In the genomic region with DNA sequence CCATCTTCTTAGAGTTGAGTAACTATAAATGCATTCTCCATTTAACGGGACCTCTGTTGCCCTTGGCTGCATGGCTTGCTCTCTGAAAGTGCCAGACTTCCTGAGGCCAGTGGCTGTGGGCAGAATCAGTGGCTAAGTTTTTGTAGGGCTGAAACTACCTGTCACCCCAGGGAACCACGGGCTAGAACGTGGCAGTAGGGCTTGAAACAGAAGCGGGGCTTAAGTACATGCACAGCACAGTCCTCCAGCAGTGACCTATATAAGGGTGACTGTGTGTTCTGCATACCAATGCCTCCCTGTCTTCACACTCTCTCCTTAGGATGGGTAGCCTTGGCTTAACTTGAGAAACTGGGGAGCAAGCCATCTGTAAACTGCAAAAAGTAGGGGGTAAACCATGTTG, we compare ENCODE assay signal across 35 cellular contexts. TPM values are rescaled to one million over a fixed set of nuclear protein-coding genes. Genes with fewer than 3 reads are reported as not detected.
"Had no signal": no experiment of that assay in that cellular context is flagged by ENCODE, and none has a peak within 500 bp of the region (broad histone marks: within the 10 kb centered on the region; RNA-seq: fewer than 3 reads in every experiment).

No MANE protein-coding gene starts in this region.

- H3K27ac Mint-ChIP-seq: activated CD4-positive, alpha-beta memory T cell treated with anti-CD3 and anti-CD28 coated beads for 36 hours; activated CD4-positive, alpha-beta T cell treated with anti-CD3 and anti-CD28 coated beads, Interleukin-2, amount 10 ng/mL, durations not matched to agents 24 days and 14 days; activated naive CD4-positive, alpha-beta T cell treated with anti-CD3 and anti-CD28 coated beads for 36 hours; activated naive CD8-positive, alpha-beta T cell treated with anti-CD3 and anti-CD28 coated beads for 36 hours; activated T-helper 1 cell treated with anti-CD3 and anti-CD28 coated beads, Interleukin-12 subunit alpha, Interleukin-12 subunit beta, Interleukin-2, Interleukin-4 antibody, amounts not matched to agents 30 ng/mL and 10 ng/mL and 1 ng/mL, durations not matched to agents 14 hours and 24 hours and 36 hours; naive thymus-derived CD8-positive, alpha-beta T cell; T-helper 1 cell treated with Interleukin-12 subunit alpha and Interleukin-12 subunit beta and Interleukin-4 antibody, amounts not matched to agents 30 μg/mL and 1 μg/mL, for 36 hours had no signal

- H3K4me1 ChIP-seq: parathyroid adenoma, spleen, suprapubic skin had no signal

- H3K9me3 Mint-ChIP-seq: activated CD4-positive, alpha-beta memory T cell treated with anti-CD3 and anti-CD28 coated beads for 36 hours; activated CD4-positive, alpha-beta T cell treated with anti-CD3 and anti-CD28 coated beads, Interleukin-2, amount 10 ng/mL, durations not matched to agents 24 days and 14 days; activated naive CD4-positive, alpha-beta T cell treated with anti-CD3 and anti-CD28 coated beads for 36 hours; activated naive CD8-positive, alpha-beta T cell treated with anti-CD3 and anti-CD28 coated beads for 36 hours; activated T-helper 1 cell treated with anti-CD3 and anti-CD28 coated beads, Interleukin-12 subunit alpha, Interleukin-12 subunit beta, Interleukin-2, Interleukin-4 antibody, amounts not matched to agents 30 ng/mL and 10 ng/mL and 1 ng/mL, durations not matched to agents 14 hours and 24 hours and 36 hours; naive thymus-derived CD8-positive, alpha-beta T cell; neural crest cell; T-helper 1 cell treated with Interleukin-12 subunit alpha and Interleukin-12 subunit beta and Interleukin-4 antibody, amounts not matched to agents 30 μg/mL and 1 μg/mL, for 36 hours had no signal

- H3K27me3 Mint-ChIP-seq: activated CD4-positive, alpha-beta memory T cell treated with anti-CD3 and anti-CD28 coated beads for 36 hours; activated CD4-positive, alpha-beta T cell treated with anti-CD3 and anti-CD28 coated beads, Interleukin-2, amount 10 ng/mL, durations not matched to agents 24 days and 14 days; activated naive CD8-positive, alpha-beta T cell treated with anti-CD3 and anti-CD28 coated beads for 36 hours had no signal

- H3K79me2 ChIP-seq: parathyroid adenoma had no signal

- H3K4me1 Mint-ChIP-seq: activated CD4-positive, alpha-beta T cell treated with anti-CD3 and anti-CD28 coated beads, Interleukin-2, amount 10 ng/mL, durations not matched to agents 24 days and 14 days; activated naive CD8-positive, alpha-beta T cell treated with anti-CD3 and anti-CD28 coated beads for 36 hours; naive thymus-derived CD8-positive, alpha-beta T cell; neural crest cell had no signal

- FAIRE-seq: endothelial cell of umbilical vein, islet of Langerhans, TTC549 had no signal

- ATAC-seq: activated CD4-positive, CD25-positive, alpha-beta regulatory T cell treated with anti-CD3 and anti-CD28 coated beads, Interleukin-2, amount 50 U/mL, for 24 hours; body of pancreas; heart right ventricle; naive thymus-derived CD8-positive, alpha-beta T cell; right cardiac atrium had no signal

- H3K4me3 Mint-ChIP-seq: activated CD4-positive, alpha-beta memory T cell treated with anti-CD3 and anti-CD28 coated beads for 36 hours; activated CD4-positive, alpha-beta T cell treated with anti-CD3 and anti-CD28 coated beads, Interleukin-2, amount 10 ng/mL, durations not matched to agents 24 days and 14 days; activated naive CD4-positive, alpha-beta T cell treated with anti-CD3 and anti-CD28 coated beads for 36 hours; activated naive CD8-positive, alpha-beta T cell treated with anti-CD3 and anti-CD28 coated beads for 36 hours; activated T-helper 1 cell treated with anti-CD3 and anti-CD28 coated beads, Interleukin-12 subunit alpha, Interleukin-12 subunit beta, Interleukin-2, Interleukin-4 antibody, amounts not matched to agents 30 ng/mL and 10 ng/mL and 1 ng/mL, durations not matched to agents 14 hours and 24 hours and 36 hours; naive thymus-derived CD8-positive, alpha-beta T cell; neural crest cell; T-helper 1 cell treated with Interleukin-12 subunit alpha and Interleukin-12 subunit beta and Interleukin-4 antibody, amounts not matched to agents 30 μg/mL and 1 μg/mL, for 36 hours had no signal

- H3K27ac ChIP-seq: body of pancreas, parathyroid adenoma, spleen, suprapubic skin, tibial artery, VCaP had no signal

- H3K9me3 ChIP-seq: adrenal gland, body of pancreas, heart right ventricle, spleen, suprapubic skin, tibial artery had no signal

- H3K36me3 ChIP-seq: adrenal gland had no signal

- H2AFZ ChIP-seq: parathyroid adenoma had no signal

- H3K4me3 ChIP-seq: adrenal gland, body of pancreas, heart right ventricle, spleen, suprapubic skin, tibial artery had no signal

- DNase-seq: activated CD4-positive, alpha-beta memory T cell treated with anti-CD3 and anti-CD28 coated beads for 36 hours; activated CD4-positive, alpha-beta T cell treated with anti-CD3 and anti-CD28 coated beads, Interleukin-2, amount 10 ng/mL, durations not matched to agents 24 days and 14 days; activated CD8-positive, alpha-beta memory T cell treated with anti-CD3 and anti-CD28 coated beads, Interleukin-2, amount 50 U/mL, for 4 hours; activated effector memory CD4-positive, alpha-beta T cell treated with anti-CD3 and anti-CD28 coated beads, Interleukin-2, amount 50 U/mL, for 16 hours; activated naive CD4-positive, alpha-beta T cell treated with anti-CD3 and anti-CD28 coated beads for 36 hours; activated naive CD8-positive, alpha-beta T cell treated with anti-CD3 and anti-CD28 coated beads for 36 hours; activated T-cell treated with anti-CD3 and anti-CD28 coated beads, Interleukin-2, amount 50 U/mL, for 1 hour; adrenal gland; aorta; body of pancreas; cortex of kidney; foreskin fibroblast; heart right ventricle; mammary epithelial cell; naive thymus-derived CD8-positive, alpha-beta T cell; occipital lobe; right cardiac atrium; spleen; stimulated activated naive CD4-positive, alpha-beta T cell; T-helper 9 cell; tibial artery had no signal

- H3K27me3 ChIP-seq: adrenal gland, body of pancreas, heart right ventricle, spleen, suprapubic skin, tibial artery had no signal

- H3K36me3 Mint-ChIP-seq: activated CD4-positive, alpha-beta memory T cell treated with anti-CD3 and anti-CD28 coated beads for 36 hours; activated naive CD8-positive, alpha-beta T cell treated with anti-CD3 and anti-CD28 coated beads for 36 hours; naive thymus-derived CD8-positive, alpha-beta T cell had no signal

RNA-seq across cellular contexts. Expression of gene LRRTM2, which starts 43.5 kb away (rescaled TPM):
- total RNA-seq: activated CD8-positive, alpha-beta memory T cell treated with anti-CD3 and anti-CD28 coated beads for 36 hours; activated naive CD4-positive, alpha-beta T cell treated with anti-CD3 and anti-CD28 coated beads for 36 hours; activated naive CD8-positive, alpha-beta T cell treated with anti-CD3 and anti-CD28 coated beads for 36 hours; activated T-helper 1 cell treated with anti-CD3 and anti-CD28 coated beads, Interleukin-12 subunit alpha, Interleukin-12 subunit beta, Interleukin-2, Interleukin-4 antibody, amounts not matched to agents 30 ng/mL and 10 ng/mL and 1 ng/mL, durations not matched to agents 14 hours and 24 hours and 36 hours; cardiac septum; chondrocyte; naive thymus-derived CD8-positive, alpha-beta T cell; ureter had no signal
- polyA plus RNA-seq: naive thymus-derived CD8-positive, alpha-beta T cell had no signal
